Comparison of ENCODE assay signal across 20 cellular contexts in the genomic region with DNA sequence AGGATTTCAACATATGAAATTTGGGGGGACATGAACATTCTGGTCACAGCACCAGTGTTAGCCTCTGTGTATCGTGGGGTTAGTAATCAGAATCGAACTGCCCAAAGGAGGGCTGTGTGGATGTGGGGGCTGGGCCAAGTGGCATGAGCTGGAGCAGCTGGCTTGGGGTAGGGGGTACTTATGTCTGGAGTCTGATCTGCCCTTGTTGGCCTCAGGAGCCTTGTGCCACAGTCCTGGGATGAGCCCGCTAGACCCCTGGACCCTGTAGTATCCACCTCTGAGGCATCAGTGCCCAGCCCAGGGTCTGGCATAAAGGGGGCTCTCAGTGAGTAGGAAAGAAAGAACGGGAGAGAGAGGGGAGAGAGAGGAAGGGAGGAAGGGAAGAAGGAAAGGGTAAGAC.
DNase-seq lines count a peak whose midpoint lies in the region; ATAC-seq and TF ChIP-seq lines count a peak whose summit lies in the region.
"Had no signal": no experiment of that assay in that cellular context is flagged by ENCODE, and none has a peak within 500 bp of the region (broad histone marks: within the 10 kb centered on the region; RNA-seq: fewer than 3 reads in every experiment).

No MANE protein-coding gene starts in this region.

- no peaks in the 10 kb centered on the region for H3K9me3 ChIP-seq in smooth muscle cell (replicated peaks; ENCODE audit: low read depth)
- H3K9me3 ChIP-seq: SJSA1 had no signal

- intact Hi-C loops in cardiac septum (cut with DNase I) (no loop called here), left cardiac atrium (cut with DNase I) (no loop called here)

- no peak overlapping the region for H2AFZ ChIP-seq in smooth muscle cell (ENCODE audit: low read depth)
- H2AFZ ChIP-seq: neural progenitor cell had no signal

- 95% methylated on average over 4 of the region's 4 CpGs for WGBS in smooth muscle cell (ENCODE audit: low lambda C conversion rate)

- H3K4me3 ChIP-seq in skin epidermis = no peak overlapping the region
- no peak overlapping the region for H3K4me3 ChIP-seq in smooth muscle cell
- H3K4me3 ChIP-seq: neural progenitor cell, SJSA1 had no signal

- H3K27ac ChIP-seq in skin epidermis (peak overlapping the region in 11 of 21 experiments; percentile 19 to 87 (median 73)), smooth muscle cell (ENCODE audit: low read depth) (no peak overlapping the region)
- H3K27ac ChIP-seq: neural progenitor cell, SJSA1 had no signal

- H3K79me2 ChIP-seq in smooth muscle cell (ENCODE audit: low read depth) = no peaks in the 10 kb centered on the region

- H3K4me2 ChIP-seq in smooth muscle cell = no peak overlapping the region
- H3K4me2 ChIP-seq: neural progenitor cell had no signal

- H3F3A ChIP-seq in smooth muscle cell (ENCODE audit: low read depth) = no peaks in the 10 kb centered on the region

- no peak for ATAC-seq in left cardiac atrium
- no peak for ATAC-seq in left lobe of liver
- no peak for ATAC-seq in GM21367 (IDR thresholded peaks at IDR 0.05; ENCODE audit: unreplicated experiment)
- ATAC-seq in HG02678 (IDR thresholded peaks at IDR 0.05; ENCODE audit: unreplicated experiment) = no peak
- ATAC-seq: activated T-cell treated with anti-CD3 and anti-CD28 coated beads, Interleukin-2, amount 50 U/mL, for 72 hours; WTC11 had no signal

- H3K9ac ChIP-seq in smooth muscle cell (ENCODE audit: low read depth) = no peak overlapping the region
- H3K9ac ChIP-seq: neural progenitor cell had no signal

- no peaks in the 10 kb centered on the region for H3K36me3 ChIP-seq in smooth muscle cell (ENCODE audit: low read depth)
- H3K36me3 ChIP-seq: neural progenitor cell, SJSA1 had no signal

- TF ChIP-seq CTCF in smooth muscle cell (IDR thresholded peaks at IDR 0.05; ENCODE audit: borderline replicate concordance, insufficient read depth, poor library complexity, severe bottlenecking) = no peak

- H3K4me1 ChIP-seq in smooth muscle cell (ENCODE audit: low read depth) = no peaks in the 10 kb centered on the region

- H4K20me1 ChIP-seq in smooth muscle cell (ENCODE audit: low read depth) = no peaks in the 10 kb centered on the region

- H3K27me3 ChIP-seq in smooth muscle cell (ENCODE audit: low read depth) = no peaks in the 10 kb centered on the region
- H3K27me3 ChIP-seq: neural progenitor cell, SJSA1 had no signal

- DNase-seq in cardiac septum (ENCODE audit: low spot score) (peak; percentile 47), left cardiac atrium (no peak), left lobe of liver (ENCODE audit: low spot score) (peak; percentile 30), smooth muscle cell (lab: John Stamatoyannopoulos, UW; ENCODE audit: unreplicated experiment) (no peak), NCI-H146 (lab: John Stamatoyannopoulos, UW) (no peak)
- DNase-seq: ACHN; activated T-cell treated with anti-CD3 and anti-CD28 coated beads, Interleukin-2, amount 50 U/mL, for 72 hours; cortex of kidney; foreskin fibroblast; GF-D8; kidney glomerular epithelial cell; NCI-H1417 treated with DMSO at 0.1 percent for 48 hours; NCI-H748 treated with DMSO at 0.1 percent for 48 hours; stimulated activated naive CD4-positive, alpha-beta T cell treated with Interleukin-2 at 50 U/mL for 16 hours had no signal

Comparison
In these comparisons a context has a peak if more than half of its experiments do, and no peak if none do; other contexts are left out.
1. DNase-seq: peak in cardiac septum (single experiment) and left lobe of liver (single experiment); none in left cardiac atrium (single experiment), smooth muscle cell (single experiment) and NCI-H146 (single experiment).